18 cellular contexts compared by ENCODE assay signal in the genomic region with DNA sequence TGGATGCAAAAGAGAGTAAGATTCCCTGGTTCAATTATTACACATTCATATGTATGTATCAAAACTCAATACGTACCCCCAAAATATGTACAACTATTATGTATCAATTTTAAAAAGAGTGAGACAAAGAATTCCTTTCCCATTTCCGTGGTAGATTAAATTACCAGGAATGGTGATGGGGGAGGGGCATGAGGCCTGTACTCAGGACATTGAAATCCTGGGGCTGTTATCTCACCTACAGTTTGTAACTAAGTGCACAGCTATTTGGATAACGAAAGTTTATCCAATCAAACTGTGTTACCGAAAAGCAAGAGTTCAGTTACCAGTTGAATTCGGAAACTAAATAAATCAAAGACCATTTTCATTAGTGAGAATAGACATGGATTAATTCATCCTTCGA. TPM values are rescaled to one million over a fixed set of nuclear protein-coding genes. Genes with fewer than 3 reads are reported as not detected.
DNase-seq lines count a peak whose midpoint lies in the region; ATAC-seq, FAIRE-seq and TF ChIP-seq lines count a peak whose summit lies in the region.
"Had no signal": no experiment of that assay in that cellular context is flagged by ENCODE, and none has a peak within 500 bp of the region (broad histone marks: within the 10 kb centered on the region; RNA-seq: fewer than 3 reads in every experiment).

No MANE protein-coding gene starts in this region.

- peak; percentile 58 for ATAC-seq in WTC11
- no peak for ATAC-seq in GM21381 (IDR thresholded peaks at IDR 0.05; ENCODE audit: unreplicated experiment)
- no peak for ATAC-seq in activated CD4-positive, alpha-beta T cell treated with anti-CD3 and anti-CD28 coated beads for 36 hours
- ATAC-seq: CD8-positive, alpha-beta T cell; HCT116 had no signal

- H3K18ac ChIP-seq in neuronal stem cell (ENCODE audit: low read length): no peak overlapping the region

- H4K91ac ChIP-seq in neuronal stem cell (ENCODE audit: low read depth, low read length, poor library complexity): no peak overlapping the region

- H3K9ac ChIP-seq in keratinocyte (ENCODE audit: control insufficient read depth, extremely low read depth, insufficient read depth, low read length) (no peak overlapping the region), neuronal stem cell (ENCODE audit: low read depth, low read length, poor library complexity) (no peak overlapping the region)

- H3K4ac ChIP-seq in neuronal stem cell (ENCODE audit: low read length): no peak overlapping the region

- H4K20me1 ChIP-seq in keratinocyte (ENCODE audit: control insufficient read depth, extremely low read depth, insufficient read depth, low read length): no peaks in the 10 kb centered on the region

- DNase-seq in H7 (peak; percentile 12), WTC11 (ENCODE audit: low spot score) (no peak), keratinocyte (ENCODE audit: low read depth, low spot score) (no peak), neuronal stem cell (ENCODE audit: low spot score) (no peak), NCI-H128 (lab: John Stamatoyannopoulos, UW; ENCODE audit: unreplicated experiment) (no peak)
- no peak for DNase-seq in activated CD4-positive, alpha-beta T cell treated with anti-CD3 and anti-CD28 coated beads for 36 hours
- DNase-seq: C1 segment of cervical spinal cord; Caco-2; CD4-positive, CD25-positive, alpha-beta regulatory T cell; CD8-positive, alpha-beta T cell; DMS153; DND-41; GOT3; H9 had no signal

- intact Hi-C loops in activated CD4-positive, alpha-beta T cell treated with anti-CD3 and anti-CD28 coated beads for 36 hours (cut with DNase I, micrococcal nuclease): no loop called here

- H3K4me1 ChIP-seq in keratinocyte (ENCODE audit: control insufficient read depth, extremely low read depth, insufficient read depth, low read length) (no peaks in the 10 kb centered on the region), neuronal stem cell (ENCODE audit: control insufficient read depth in 2 of 2, insufficient read depth in 1 of 2, low read depth in 1 of 2, low read length in 2 of 2) (peaks cover 2 to 4% of the 10 kb centered on the region in 2 donors)
- H3K4me1 ChIP-seq: Caco-2 had no signal

- H3K14ac ChIP-seq in neuronal stem cell (ENCODE audit: low read length): no peak overlapping the region

- no peak overlapping the region for H3K27ac ChIP-seq in keratinocyte (ENCODE audit: control insufficient read depth, insufficient read depth, low read length)
- H3K27ac ChIP-seq in neuronal stem cell (replicated peaks; ENCODE audit: low read length): no peak overlapping the region

- H3K4me2 ChIP-seq in keratinocyte (ENCODE audit: control insufficient read depth, extremely low read depth, insufficient read depth, low read depth, low read length) (no peak overlapping the region), neuronal stem cell (ENCODE audit: insufficient read depth, low read length, poor library complexity, severe bottlenecking) (no peak overlapping the region)

- no peak overlapping the region for H3K27ac Mint-ChIP-seq in WTC11
- no peak overlapping the region for H3K27ac Mint-ChIP-seq in activated CD4-positive, alpha-beta T cell treated with anti-CD3 and anti-CD28 coated beads for 36 hours
- H3K27ac Mint-ChIP-seq: CD4-positive, CD25-positive, alpha-beta regulatory T cell; CD8-positive, alpha-beta T cell; H9 had no signal

- WGBS in neuronal stem cell (ENCODE audit: extremely low coverage in 2 of 2, insufficient read length in 2 of 2, insufficient replicate concordance in 1 of 2), 2 donors: no CpG with 5 or more reads among the region's 6 CpGs

- no peak overlapping the region for H2BK120ac ChIP-seq in neuronal stem cell (ENCODE audit: low read depth, low read length)

- H3K4me1 Mint-ChIP-seq in WTC11: peaks cover 9% of the 10 kb centered on the region
- H3K4me1 Mint-ChIP-seq in activated CD4-positive, alpha-beta T cell treated with anti-CD3 and anti-CD28 coated beads for 36 hours: no peaks in the 10 kb centered on the region
- H3K4me1 Mint-ChIP-seq: CD4-positive, CD25-positive, alpha-beta regulatory T cell had no signal

- H2BK15ac ChIP-seq in neuronal stem cell (ENCODE audit: low read length): no peak overlapping the region

- H3K9me3 ChIP-seq in keratinocyte (ENCODE audit: control insufficient read depth, low read depth, low read length): no peaks in the 10 kb centered on the region
- no peaks in the 10 kb centered on the region for H3K9me3 ChIP-seq in neuronal stem cell (replicated peaks in 1 of 2; ENCODE audit: control insufficient read depth in 2 of 2, insufficient read depth in 1 of 2, low read depth in 1 of 2, low read length in 2 of 2)
- H3K9me3 ChIP-seq: Caco-2 had no signal

- dilution Hi-C loops in keratinocyte (cut with MboI; ENCODE audit: extremely low pct_ligation_motif_present, low sequenced_read_pairs): no loop called here

- CTCF ChIA-PET in WTC11 (lab: Charles Lee): no interaction called here
- CTCF ChIA-PET in activated CD4-positive, alpha-beta T cell treated with anti-CD3 and anti-CD28 coated beads for 36 hours (lab: Charles Lee): no interaction called here

- no peaks in the 10 kb centered on the region for H3K27me3 Mint-ChIP-seq in WTC11 (ENCODE audit: low read depth)
- no peaks in the 10 kb centered on the region for H3K27me3 Mint-ChIP-seq in activated CD4-positive, alpha-beta T cell treated with anti-CD3 and anti-CD28 coated beads for 36 hours
- H3K27me3 Mint-ChIP-seq: CD4-positive, CD25-positive, alpha-beta regulatory T cell had no signal

- no peak overlapping the region for H2AK5ac ChIP-seq in neuronal stem cell (ENCODE audit: low read depth, low read length)

- TF ChIP-seq CTCF in WTC11 (IDR thresholded peaks at IDR 0.05): no peak
- TF ChIP-seq CTCF in keratinocyte (optimal IDR thresholded peaks at IDR 0.05 in 1 of 3, IDR thresholded peaks at IDR 0.05 in 1 of 3, conservative IDR thresholded peaks at IDR 0.05 in 1 of 3; ENCODE audit: extremely low read depth in 1 of 3, insufficient read depth in 2 of 3, low read length in 3 of 3): no peak

- H3K36me3 ChIP-seq in H7 (replicated peaks; ENCODE audit: control insufficient read depth, insufficient read depth, low read length) (no peaks in the 10 kb centered on the region), keratinocyte (ENCODE audit: control insufficient read depth in 2 of 2, extremely low read depth in 1 of 2, insufficient read depth in 2 of 2, low read length in 2 of 2) (no peaks in the 10 kb centered on the region), neuronal stem cell (replicated peaks in 1 of 2; ENCODE audit: control insufficient read depth in 2 of 2, insufficient read depth in 2 of 2, low read length in 2 of 2) (no peaks in the 10 kb centered on the region)

- H2BK5ac ChIP-seq in neuronal stem cell (ENCODE audit: low read length): no peak overlapping the region

- peak; percentile 49 for FAIRE-seq in keratinocyte (lab: Jason Lieb, UNC)
- FAIRE-seq: GM12892 had no signal

- no peaks in the 10 kb centered on the region for H3K27me3 ChIP-seq in H7 (ENCODE audit: control insufficient read depth, insufficient read depth, low read length)
- peaks cover 3% of the 10 kb centered on the region for H3K27me3 ChIP-seq in keratinocyte (ENCODE audit: control insufficient read depth, extremely low read depth, insufficient read depth, low read length)
- H3K27me3 ChIP-seq in neuronal stem cell (ENCODE audit: control insufficient read depth in 3 of 3, insufficient read depth in 3 of 3, low read depth in 1 of 3, low read length in 3 of 3): no peaks in the 10 kb centered on the region

- no peak overlapping the region for H3K4me3 ChIP-seq in H7 (ENCODE audit: insufficient read depth, low read depth, low read length)
- no peak overlapping the region for H3K4me3 ChIP-seq in keratinocyte (ENCODE audit: control insufficient read depth in 2 of 3, extremely low read depth in 1 of 3, insufficient read depth in 2 of 3, low read depth in 1 of 3, low read length in 3 of 3)
- no peak overlapping the region for H3K4me3 ChIP-seq in neuronal stem cell (ENCODE audit: low read length in 2 of 2)

- H4K8ac ChIP-seq in neuronal stem cell (ENCODE audit: low read depth, low read length): no peak overlapping the region

- POLR2A ChIA-PET in WTC11 (lab: Charles Lee): no interaction called here
- POLR2A ChIA-PET in activated CD4-positive, alpha-beta T cell treated with anti-CD3 and anti-CD28 coated beads for 36 hours (lab: Charles Lee): no interaction called here

- no peaks in the 10 kb centered on the region for H3K9me3 Mint-ChIP-seq in WTC11
- H3K9me3 Mint-ChIP-seq in activated CD4-positive, alpha-beta T cell treated with anti-CD3 and anti-CD28 coated beads for 36 hours (ENCODE audit: low read depth): no peaks in the 10 kb centered on the region
- H3K9me3 Mint-ChIP-seq: H9 had no signal

- H3K36me3 Mint-ChIP-seq in WTC11: no peaks in the 10 kb centered on the region
- H3K36me3 Mint-ChIP-seq in activated CD4-positive, alpha-beta T cell treated with anti-CD3 and anti-CD28 coated beads for 36 hours (ENCODE audit: low read depth): no peaks in the 10 kb centered on the region
- H3K36me3 Mint-ChIP-seq: CD4-positive, CD25-positive, alpha-beta regulatory T cell; CD8-positive, alpha-beta T cell had no signal

- H2AFZ ChIP-seq in keratinocyte (ENCODE audit: control insufficient read depth, low read length) (no peak overlapping the region), neuronal stem cell (ENCODE audit: low read length) (peak overlapping the region; percentile 39)

- H3K9me1 ChIP-seq in keratinocyte (ENCODE audit: control insufficient read depth, extremely low read depth, insufficient read depth, low read length): no peaks in the 10 kb centered on the region

- no peaks in the 10 kb centered on the region for H3K79me2 ChIP-seq in keratinocyte (ENCODE audit: control insufficient read depth, insufficient read depth, low read length)

- H2BK12ac ChIP-seq in neuronal stem cell (ENCODE audit: low read length): no peak overlapping the region

- no peaks in the 10 kb centered on the region for H3K79me1 ChIP-seq in neuronal stem cell (ENCODE audit: low read depth, low read length)

- H3K4me3 Mint-ChIP-seq in WTC11: no peak overlapping the region
- no peak overlapping the region for H3K4me3 Mint-ChIP-seq in activated CD4-positive, alpha-beta T cell treated with anti-CD3 and anti-CD28 coated beads for 36 hours
- H3K4me3 Mint-ChIP-seq: CD4-positive, CD25-positive, alpha-beta regulatory T cell; CD8-positive, alpha-beta T cell; H9 had no signal

- H3K23ac ChIP-seq in neuronal stem cell (ENCODE audit: low read depth, low read length, poor library complexity): no peak overlapping the region

RNA-seq across cellular contexts. Expression of gene ESRRG, which starts 8.3 kb away (rescaled TPM):
- total RNA-seq in H7 (2014; rRNA removed; shearing (Covaris generic)): 2.3 and 2.4 TPM in 2 replicates
- total RNA-seq in WTC11 (2021): 1.8 to 2.3 TPM (median 2.2 TPM) in 3 replicates
- 0.08 to 0.16 TPM (median 0.08 TPM) in 3 replicates for polyA plus RNA-seq in keratinocyte
- polyA plus RNA-seq in keratinocyte (2011; ENCODE audit: low read depth): not detected
- polyA plus RNA-seq in keratinocyte (2011; cell fraction: cytosol; rRNA removed): 0.04 and 0.07 TPM in 2 replicates
- polyA plus RNA-seq in keratinocyte (2011; cell fraction: nucleus; rRNA removed): 0.05 and 0.08 TPM in 2 replicates
- 0.14 TPM in 1 of 2 replicates, not detected in the other for polyA plus RNA-seq in keratinocyte (2012; ENCODE audit: low replicate concordance)
- polyA minus RNA-seq in keratinocyte: 0.42 to 1.3 TPM (median 0.46 TPM) in 3 replicates
- not detected for polyA minus RNA-seq in keratinocyte (2011; cell fraction: cytosol; rRNA and poly(A)+ RNA removed)
- polyA minus RNA-seq in keratinocyte (2011; cell fraction: nucleus; rRNA and poly(A)+ RNA removed): 0.42 and 0.47 TPM in 2 replicates
- 5.6 TPM for polyA plus RNA-seq in neuronal stem cell (2013, experiment 1 of 2)
- 6.0 TPM for polyA plus RNA-seq in neuronal stem cell (2013, experiment 2 of 2)
- total RNA-seq in activated CD4-positive, alpha-beta T cell treated with anti-CD3 and anti-CD28 coated beads for 36 hours: not detected
- total RNA-seq: A673; CD4-positive, CD25-positive, alpha-beta regulatory T cell; CD8-positive, alpha-beta T cell had no signal
- polyA plus RNA-seq: CD4-positive, CD25-positive, alpha-beta regulatory T cell had no signal
